In the genomic region with DNA sequence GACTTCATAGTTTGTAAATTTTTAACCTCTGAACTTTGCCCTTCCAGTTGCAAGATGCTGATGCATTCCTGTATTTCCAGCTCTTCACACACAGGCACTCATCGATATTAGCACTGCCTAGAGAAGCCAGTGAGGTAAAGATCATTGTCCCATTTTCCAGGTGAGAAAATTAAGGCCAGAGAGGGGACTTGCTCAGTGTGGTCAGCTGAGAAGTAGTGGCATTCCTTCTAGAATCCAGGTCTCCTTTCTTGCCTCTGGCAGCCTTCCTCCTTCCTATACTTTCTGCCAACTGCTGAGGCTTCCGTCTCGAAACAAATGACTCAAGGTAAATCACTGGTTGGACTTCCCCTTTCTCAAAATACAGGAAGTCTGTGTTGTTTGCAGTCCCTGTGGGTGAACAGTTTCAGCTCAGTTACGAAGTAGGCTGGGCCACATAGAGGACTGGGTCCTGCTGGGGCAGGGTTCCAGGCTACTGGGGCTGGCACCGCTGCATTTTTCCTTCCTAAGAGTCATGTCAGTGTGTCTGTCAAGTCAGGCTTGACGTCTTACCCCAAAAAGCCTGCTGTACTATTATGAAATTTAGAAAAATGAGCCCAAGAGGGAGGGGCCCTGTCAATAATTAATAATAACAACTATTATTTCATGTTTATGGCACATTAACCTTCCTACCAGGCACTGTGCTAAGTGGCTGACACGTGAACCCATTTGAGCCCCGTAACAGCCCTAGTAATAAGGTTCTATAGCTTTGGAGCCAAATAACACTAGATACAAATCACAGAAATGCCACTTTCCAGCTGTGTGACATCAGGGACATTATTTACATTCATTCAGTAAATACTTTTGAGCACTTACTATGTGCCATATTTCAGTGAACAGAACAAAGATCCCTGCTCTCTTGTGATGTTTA, we compare ENCODE assay signal across 8 cellular contexts. TPM values are rescaled to one million over a fixed set of nuclear protein-coding genes. Genes with fewer than 3 reads are reported as not detected.
DNase-seq lines count a peak whose midpoint lies in the region; ATAC-seq and TF ChIP-seq lines count a peak whose summit lies in the region.

No MANE protein-coding gene starts in this region.

- peak; percentile 89 for ATAC-seq in HG03097 (IDR thresholded peaks at IDR 0.05; ENCODE audit: low FRiP score, unreplicated experiment)

- peak; percentile 43 for DNase-seq in NK-92 treated with Interleukin-12 subunit alpha and Interleukin-12 subunit beta, amount 100 ng/mL, for 24 hours (lab: John Stamatoyannopoulos, UW)
- DNase-seq in NK-92 (lab: John Stamatoyannopoulos, UW; ENCODE audit: unreplicated experiment) (no peak), RKO (ENCODE audit: low spot score) (peak; percentile 90), right atrium auricular region (ENCODE audit: low spot score) (peak; percentile 66), inferior parietal cortex (ENCODE audit: extremely low spot score) (no peak)
- peak; percentile 85 for DNase-seq in activated effector memory CD4-positive, alpha-beta T cell treated with anti-CD3 and anti-CD28 coated beads, Interleukin-2, amount 50 U/mL, for 16 hours
- DNase-seq in stimulated activated CD4-positive, alpha-beta T cell treated with anti-CD3 and anti-CD28 coated beads, Interleukin-1b, Interleukin-23, amount 100 ng/mL, for 1 hour (ENCODE audit: low read depth in 2 of 2): peak; percentile 21 to 37

- no peaks in the 10 kb centered on the region for H3K36me3 ChIP-seq in right atrium auricular region

- peak overlapping the region; percentile 43 to 47 for H3K27ac ChIP-seq in right atrium auricular region

- no peaks in the 10 kb centered on the region for H3K9me3 ChIP-seq in right atrium auricular region

- no peak for TF ChIP-seq CTCF in right atrium auricular region (IDR thresholded peaks at IDR 0.05)

- H3K27me3 ChIP-seq in right atrium auricular region: no peaks in the 10 kb centered on the region

- peaks cover 0 to 11% of the 10 kb centered on the region in 2 donors for H3K4me1 ChIP-seq in right atrium auricular region

- no peak overlapping the region for H3K4me3 ChIP-seq in right atrium auricular region

RNA-seq across cellular contexts. Expression of a gene that starts 16.6 kb away (rescaled TPM):
- total RNA-seq in right atrium auricular region: 10 to 100 TPM; 10.2 to 10.3 TPM

RNA-seq across cellular contexts. Expression of a gene that starts 55.4 kb away (rescaled TPM):
- 100 to 1,000 TPM; 120 to 162 TPM for total RNA-seq in right atrium auricular region

Comparison
In these comparisons a context has a peak if more than half of its experiments do, and no peak if none do; other contexts are left out.
1. DNase-seq: peak in NK-92 treated with Interleukin-12 subunit alpha and Interleukin-12 subunit beta, amount 100 ng/mL, for 24 hours (single experiment), RKO (single experiment), activated effector memory CD4-positive, alpha-beta T cell treated with anti-CD3 and anti-CD28 coated beads, Interleukin-2, amount 50 U/mL, for 16 hours (single experiment), right atrium auricular region (single experiment) and stimulated activated CD4-positive, alpha-beta T cell treated with anti-CD3 and anti-CD28 coated beads, Interleukin-1b, Interleukin-23, amount 100 ng/mL, for 1 hour (2 of 2); none in NK-92 (single experiment) and inferior parietal cortex (single experiment).